Comparison of ENCODE assay signal across 8 cellular contexts in the genomic region with DNA sequence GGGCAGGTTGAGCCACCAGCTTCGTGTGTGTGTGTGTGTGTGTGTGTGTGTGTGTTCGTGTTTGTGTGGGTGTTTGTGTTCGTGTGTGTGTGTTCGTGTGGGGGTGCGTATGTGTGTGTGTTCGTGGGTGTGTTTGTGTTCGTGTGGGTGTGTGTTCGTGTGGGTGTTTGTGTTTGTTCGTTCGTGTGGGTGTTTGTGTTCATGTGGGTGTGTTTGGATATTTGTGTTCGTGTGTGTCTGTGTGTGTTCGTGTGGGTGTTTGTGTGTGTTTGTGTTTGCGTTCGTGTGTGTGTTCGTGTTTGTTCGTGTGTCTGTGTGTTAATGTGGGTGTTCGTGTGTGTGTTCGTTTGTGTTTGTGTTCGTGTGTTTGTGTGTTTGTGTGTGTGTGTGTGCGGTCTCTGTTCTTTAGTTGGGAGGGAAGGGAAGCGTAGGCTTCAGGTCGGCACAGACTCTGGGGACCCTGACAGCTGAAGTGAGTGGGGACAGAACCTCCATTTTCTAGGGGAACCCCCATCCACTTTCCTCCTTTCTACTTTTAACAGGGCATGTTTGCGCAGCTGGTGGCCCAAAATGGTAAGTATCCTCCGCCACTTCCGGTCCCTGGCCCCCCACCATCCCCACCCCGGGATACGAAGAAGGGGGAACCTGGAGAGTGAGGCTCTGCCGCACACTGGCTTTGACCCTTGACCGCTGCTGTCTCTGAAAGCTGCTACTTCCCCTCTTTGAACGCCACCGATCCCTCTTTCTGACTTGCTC. TPM values are rescaled to one million over a fixed set of nuclear protein-coding genes. Genes with fewer than 3 reads are reported as not detected.
DNase-seq lines count a peak whose midpoint lies in the region; ATAC-seq and TF ChIP-seq lines count a peak whose summit lies in the region.
"Had no signal": no experiment of that assay in that cellular context is flagged by ENCODE, and none has a peak within 500 bp of the region (broad histone marks: within the 10 kb centered on the region; RNA-seq: fewer than 3 reads in every experiment).

No MANE protein-coding gene starts in this region.

- CTCF ChIA-PET in OCI-LY7 (lab: Charles Lee; ENCODE audit: unreplicated experiment): no interaction called here

- POLR2A ChIA-PET in OCI-LY7 (lab: Charles Lee): interaction anchor here (0.9 to 1.2 kb wide), 3 partner anchors 15 to 70 kb away, joined by 3 to 4 read pairs (median 3); no protein-coding TSS in a partner anchor

- H3K4me2 ChIP-seq in OCI-LY7 (ENCODE audit: low read length): peak overlapping the region; percentile 80
- peak overlapping the region; percentile 89 for H3K4me2 ChIP-seq in smooth muscle cell

- H3K4me3 ChIP-seq in OCI-LY7 (ENCODE audit: low read depth, low read length, poor library complexity, severe bottlenecking): peak overlapping the region; percentile 91
- H3K4me3 ChIP-seq in effector memory CD4-positive, alpha-beta T cell (ENCODE audit: insufficient read depth, low read depth, low read length, poor library complexity, severe bottlenecking): peak overlapping the region; percentile 25
- peak overlapping the region; percentile 10 for H3K4me3 ChIP-seq in smooth muscle cell

- H3K79me2 ChIP-seq in OCI-LY7 (ENCODE audit: insufficient read depth, low read depth, low read length): peaks cover 38% of the 10 kb centered on the region
- H3K79me2 ChIP-seq in smooth muscle cell (ENCODE audit: low read depth): no peaks in the 10 kb centered on the region

- H2AFZ ChIP-seq in OCI-LY7 (ENCODE audit: low read length) (no peak overlapping the region), smooth muscle cell (ENCODE audit: low read depth) (no peak overlapping the region)

- H3K9ac ChIP-seq in smooth muscle cell (ENCODE audit: low read depth): no peak overlapping the region

- no peak for ATAC-seq in HG03457 (IDR thresholded peaks at IDR 0.05; ENCODE audit: unreplicated experiment)

- intact Hi-C loops in OCI-LY7 (cut with micrococcal nuclease; ENCODE audit: unreplicated experiment): no loop called here

- TSS peak; percentile 80 for BruUV-seq in OCI-LY7 (replicated peaks; lab: Mats Ljungman, UMichigan)

- H3K9me3 ChIP-seq in OCI-LY7 (ENCODE audit: low read length) (peaks cover 6% of the 10 kb centered on the region; the same call in 1 of the 2 replicates), smooth muscle cell (replicated peaks; ENCODE audit: low read depth) (no peaks in the 10 kb centered on the region)
- no peaks in the 10 kb centered on the region for H3K9me3 ChIP-seq in effector memory CD4-positive, alpha-beta T cell (ENCODE audit: control insufficient read depth, low read length)

- no peaks in the 10 kb centered on the region for H3K9me2 ChIP-seq in OCI-LY7 (ENCODE audit: insufficient read depth, low read length)

- H3K36me3 ChIP-seq in OCI-LY7 (ENCODE audit: insufficient read depth, low read length) (peaks cover 29% of the 10 kb centered on the region), smooth muscle cell (ENCODE audit: low read depth) (no peaks in the 10 kb centered on the region)
- no peaks in the 10 kb centered on the region for H3K36me3 ChIP-seq in effector memory CD4-positive, alpha-beta T cell (ENCODE audit: control insufficient read depth, insufficient read depth, low read length)

- peaks cover 14% of the 10 kb centered on the region for H3F3A ChIP-seq in smooth muscle cell (ENCODE audit: low read depth)

- no peak for TF ChIP-seq CTCF in OCI-LY7 (conservative IDR thresholded peaks at IDR 0.05; ENCODE audit: low read length)
- TF ChIP-seq CTCF in smooth muscle cell (IDR thresholded peaks at IDR 0.05; ENCODE audit: borderline replicate concordance, insufficient read depth, poor library complexity, severe bottlenecking): no peak

- WGBS in smooth muscle cell (ENCODE audit: low lambda C conversion rate): 18% methylated on average over 28 of the region's 31 CpGs

- peak; percentile 76 for DNase-seq in GM19238 (ENCODE audit: insufficient read length, low spot score)
- DNase-seq in OCI-LY7 (ENCODE audit: low spot score): peak; percentile 78
- DNase-seq in effector memory CD4-positive, alpha-beta T cell: no peak
- no peak for DNase-seq in smooth muscle cell (lab: John Stamatoyannopoulos, UW; ENCODE audit: unreplicated experiment)
- no peak for DNase-seq in activated CD4-positive, CD25-positive, alpha-beta regulatory T cell (lab: John Stamatoyannopoulos, UW)
- no peak for DNase-seq in A172 (ENCODE audit: low spot score)

- peaks cover 63% of the 10 kb centered on the region for H3K4me1 ChIP-seq in OCI-LY7 (ENCODE audit: insufficient read depth, low read length, poor library complexity, severe bottlenecking)
- H3K4me1 ChIP-seq in effector memory CD4-positive, alpha-beta T cell (ENCODE audit: control insufficient read depth, insufficient read depth, low read length, poor library complexity, severe bottlenecking): peaks cover 28% of the 10 kb centered on the region
- H3K4me1 ChIP-seq in smooth muscle cell (ENCODE audit: low read depth): no peaks in the 10 kb centered on the region

- H3K27ac ChIP-seq in OCI-LY7 (ENCODE audit: low read depth, low read length, poor library complexity, severe bottlenecking) (peak overlapping the region; percentile 91), smooth muscle cell (ENCODE audit: low read depth) (no peak overlapping the region)
- no peak overlapping the region for H3K27ac ChIP-seq in effector memory CD4-positive, alpha-beta T cell (ENCODE audit: insufficient read depth, low read length, poor library complexity, severe bottlenecking)
- H3K27ac ChIP-seq: VCaP had no signal

- peaks cover 14% of the 10 kb centered on the region; the same call in 1 of the 2 replicates for H4K20me1 ChIP-seq in OCI-LY7 (ENCODE audit: insufficient read depth, low read length)
- H4K20me1 ChIP-seq in smooth muscle cell (ENCODE audit: low read depth): no peaks in the 10 kb centered on the region

- peaks cover 19% of the 10 kb centered on the region for H3K27me3 ChIP-seq in effector memory CD4-positive, alpha-beta T cell (replicated peaks; ENCODE audit: control insufficient read depth, insufficient read depth, low read length, poor library complexity, severe bottlenecking)
- peaks cover 29% of the 10 kb centered on the region for H3K27me3 ChIP-seq in smooth muscle cell (ENCODE audit: low read depth)

RNA-seq across cellular contexts. Expression of gene TNFSF9, which starts 1.6 kb away (rescaled TPM):
- total RNA-seq in OCI-LY7 (2014; rRNA removed; shearing (Covaris generic)): 18.1 and 22.3 TPM in 2 replicates
- total RNA-seq in OCI-LY7 (2022) (16.1 and 20.9 TPM in 2 replicates), smooth muscle cell (1.3 and 3.4 TPM in 2 replicates)
- 4.6 and 7.3 TPM in 2 replicates for polyA plus RNA-seq in smooth muscle cell
- not detected in 2 replicates for total RNA-seq in A172 (2014; rRNA removed; shearing (Covaris generic))

RNA-seq across cellular contexts. Expression of gene TUBB4A, which starts 30.3 kb away (rescaled TPM):
- 9.7 and 14.4 TPM in 2 replicates for total RNA-seq in OCI-LY7 (2014; rRNA removed; shearing (Covaris generic))
- total RNA-seq in OCI-LY7 (2022): 12.6 and 16.0 TPM in 2 replicates
- total RNA-seq in smooth muscle cell: not detected in 2 replicates
- polyA plus RNA-seq in smooth muscle cell: not detected in 2 replicates
- total RNA-seq in A172 (2014; rRNA removed; shearing (Covaris generic)): 9.1 and 12.6 TPM in 2 replicates

RNA-seq across cellular contexts. Expression of gene DENND1C, which starts 50.8 kb away (rescaled TPM):
- 40.9 and 41.8 TPM in 2 replicates for total RNA-seq in OCI-LY7 (2014; rRNA removed; shearing (Covaris generic))
- total RNA-seq in OCI-LY7 (2022) (68.3 and 76.1 TPM in 2 replicates), smooth muscle cell (0.04 TPM in 1 of 2 replicates, not detected in the other)
- polyA plus RNA-seq in smooth muscle cell: 0.67 and 3.3 TPM in 2 replicates
- total RNA-seq in A172 (2014; rRNA removed; shearing (Covaris generic)): 0.17 TPM in 1 of 2 replicates, not detected in the other

RNA-seq across cellular contexts. Expression of gene CD70, which starts 58.5 kb away (rescaled TPM):
- 111 and 165 TPM in 2 replicates for total RNA-seq in OCI-LY7 (2014; rRNA removed; shearing (Covaris generic))
- total RNA-seq in OCI-LY7 (2022): 80.5 and 88.2 TPM in 2 replicates
- total RNA-seq in smooth muscle cell: 0.54 TPM in 1 of 2 replicates, not detected in the other
- polyA plus RNA-seq in smooth muscle cell: not detected in 2 replicates
- total RNA-seq in A172 (2014; rRNA removed; shearing (Covaris generic)): 22.7 and 57.3 TPM in 2 replicates

Comparison
In these comparisons a context has a peak if more than half of its experiments do, and no peak if none do; other contexts are left out.
1. DNase-seq: peak in GM19238 (single experiment) and OCI-LY7 (single experiment); none in effector memory CD4-positive, alpha-beta T cell (0 of 3), smooth muscle cell (single experiment), activated CD4-positive, CD25-positive, alpha-beta regulatory T cell (0 of 4) and A172 (single experiment).
2. H3K4me3 ChIP-seq: peak in every context shown above with its lines; median percentile 91 in OCI-LY7; 25 in effector memory CD4-positive, alpha-beta T cell; 10 in smooth muscle cell.
3. RNA of gene TUBB4A, which starts 30.3 kb away (total RNA-seq): 9.7 to 16.0 TPM in OCI-LY7 and 9.1 to 12.6 TPM in A172; not detected in smooth muscle cell; every median in the first group is over 10 times any median in the second.
4. RNA of gene DENND1C, which starts 50.8 kb away (total RNA-seq): 40.9 to 76.1 TPM in OCI-LY7; 0.04 TPM in smooth muscle cell and 0.17 TPM in A172; every median in the first group is over 10 times any median in the second.